8 cellular contexts compared by ENCODE assay signal in the genomic region with DNA sequence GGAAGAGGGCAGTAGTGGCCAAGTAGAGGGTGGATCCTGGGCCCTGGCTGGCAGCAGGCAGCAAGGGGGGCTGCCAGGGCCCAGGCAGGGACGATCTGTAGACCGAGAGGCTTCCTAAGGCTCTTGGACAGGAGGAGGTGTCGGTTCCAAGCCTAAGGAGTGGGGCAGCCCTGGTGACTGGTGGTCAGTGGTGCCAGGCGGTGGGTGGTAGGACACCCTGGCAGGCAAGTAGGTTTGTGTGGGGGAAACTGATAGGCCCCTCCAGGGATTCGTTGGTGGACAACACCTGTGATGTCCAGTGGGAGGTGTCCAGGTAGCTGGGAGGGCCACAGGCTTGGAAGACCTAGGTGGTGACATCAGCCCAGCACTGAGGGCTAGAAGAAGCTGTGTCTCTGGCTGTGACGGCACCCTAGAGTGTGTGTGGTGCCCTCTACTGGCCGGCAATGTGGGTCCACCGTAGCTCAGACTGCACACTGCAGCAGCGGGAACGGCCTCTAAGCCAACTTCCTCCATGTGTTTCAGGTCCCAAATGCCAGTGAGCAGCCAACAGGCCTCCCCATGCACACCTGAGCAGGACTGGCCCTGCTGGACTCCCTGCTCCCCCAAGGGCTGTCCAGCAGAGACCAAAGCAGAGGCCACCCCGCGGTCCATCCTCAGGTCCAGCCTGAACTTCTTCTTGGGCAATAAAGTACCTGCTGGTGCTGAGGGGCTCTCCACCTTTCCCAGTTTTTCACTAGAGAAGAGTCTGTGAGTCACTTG. TPM values are rescaled to one million over a fixed set of nuclear protein-coding genes. Genes with fewer than 3 reads are reported as not detected.
DNase-seq lines count a peak whose midpoint lies in the region; ATAC-seq and TF ChIP-seq lines count a peak whose summit lies in the region.

No MANE protein-coding gene starts in this region.

- H3K27me3 ChIP-seq in CD8-positive, alpha-beta T cell (ENCODE audit: insufficient read depth, low read length): no peaks in the 10 kb centered on the region
- no peaks in the 10 kb centered on the region for H3K27me3 ChIP-seq in SJSA1 (replicated peaks)

- POLR2A ChIA-PET in CD8-positive, alpha-beta T cell (lab: Charles Lee): no interaction called here

- no peak overlapping the region for H3K4me3 Mint-ChIP-seq in CD8-positive, alpha-beta T cell

- ATAC-seq in CD8-positive, alpha-beta T cell: peak; percentile 97
- ATAC-seq in HG03342 (IDR thresholded peaks at IDR 0.05; ENCODE audit: unreplicated experiment) (peak; percentile 44), HG02973 (IDR thresholded peaks at IDR 0.05; ENCODE audit: unreplicated experiment) (no peak)

- H3K4me1 ChIP-seq in CD8-positive, alpha-beta T cell (ENCODE audit: insufficient read depth, low read length): no peaks in the 10 kb centered on the region
- H3K4me1 ChIP-seq in SJSA1 (replicated peaks): no peaks in the 10 kb centered on the region

- CTCF ChIA-PET in CD8-positive, alpha-beta T cell (lab: Charles Lee): interaction anchor here (0.6 to 2.0 kb wide), 9 partner anchors 9 to 136 kb away, joined by 3 to 11 read pairs (median 3); a partner anchor contains a TSS

- H3K27me3 Mint-ChIP-seq in CD8-positive, alpha-beta T cell (ENCODE audit: low read depth): peaks cover 14% of the 10 kb centered on the region

- no peaks in the 10 kb centered on the region for H3K9me3 ChIP-seq in CD8-positive, alpha-beta T cell (ENCODE audit: low read length)
- H3K9me3 ChIP-seq in SJSA1 (replicated peaks): no peaks in the 10 kb centered on the region

- no peak overlapping the region for H3K27ac ChIP-seq in CD8-positive, alpha-beta T cell (ENCODE audit: low read depth, low read length)
- H3K27ac ChIP-seq in SJSA1: no peak overlapping the region

- no peaks in the 10 kb centered on the region for H3K36me3 ChIP-seq in CD8-positive, alpha-beta T cell (ENCODE audit: insufficient read depth, low read length)
- peaks cover 5% of the 10 kb centered on the region; the same call in 1 of the 2 replicates for H3K36me3 ChIP-seq in SJSA1

- peak; percentile 73 for TF ChIP-seq CTCF in CD8-positive, alpha-beta T cell (IDR thresholded peaks at IDR 0.05)

- H3K4me3 ChIP-seq in CD8-positive, alpha-beta T cell (ENCODE audit: low read depth, low read length): no peak overlapping the region
- H3K4me3 ChIP-seq in SJSA1: no peak overlapping the region

- no peak overlapping the region for H3K27ac Mint-ChIP-seq in CD8-positive, alpha-beta T cell

- no peaks in the 10 kb centered on the region for H3K36me3 Mint-ChIP-seq in CD8-positive, alpha-beta T cell

- H3K9me3 Mint-ChIP-seq in CD8-positive, alpha-beta T cell: peaks cover 4% of the 10 kb centered on the region

- no peaks in the 10 kb centered on the region for H3K4me1 Mint-ChIP-seq in CD8-positive, alpha-beta T cell (ENCODE audit: low read depth)

- intact Hi-C loops in CD8-positive, alpha-beta T cell (cut with DNase I, micrococcal nuclease): loop anchor here in 1 of 2 experiments (1.0 to 10.0 kb wide), 2 partner anchors 63 to 671 kb away; no protein-coding TSS in a partner anchor
- intact Hi-C loops in head of caudate nucleus (cut with DNase I): no loop called here

- DNase-seq in CD8-positive, alpha-beta T cell: peak; percentile 42 to 72 (median 62)
- DNase-seq in SJSA1 (ENCODE audit: low read depth in 1 of 2, low spot score in 2 of 2) (peak; percentile 38 to 75), head of caudate nucleus (peak; percentile 23 to 87 (median 69)), retina (peak; percentile 63), cerebellar nuclear complex (lab: John Stamatoyannopoulos, UW) (no peak)
- DNase-seq in activated naive CD4-positive, alpha-beta T cell treated with Interleukin-2 at 50 U/mL for 16 hours: peak; percentile 68

RNA-seq across cellular contexts. Expression of a gene that starts 9.4 kb away (rescaled TPM):
- total RNA-seq in CD8-positive, alpha-beta T cell: 10 to 100 TPM; 20.7 to 24.9 TPM
- total RNA-seq in SJSA1 (2014; rRNA removed; shearing (Covaris generic)): 39.8 and 46.3 TPM in 2 replicates

RNA-seq across cellular contexts. Expression of a gene that starts 22.2 kb away (rescaled TPM):
- not detected for total RNA-seq in CD8-positive, alpha-beta T cell
- total RNA-seq in SJSA1 (2014; rRNA removed; shearing (Covaris generic)): 2.9 and 14.1 TPM in 2 replicates

RNA-seq across cellular contexts. Expression of a gene that starts 54.0 kb away (rescaled TPM):
- not detected for total RNA-seq in CD8-positive, alpha-beta T cell
- not detected in 2 replicates for total RNA-seq in SJSA1 (2014; rRNA removed; shearing (Covaris generic))

Comparison
In these comparisons a context has a peak if more than half of its experiments do, and no peak if none do; other contexts are left out.
1. DNase-seq: peak in CD8-positive, alpha-beta T cell (7 of 7), SJSA1 (2 of 2), activated naive CD4-positive, alpha-beta T cell treated with Interleukin-2 at 50 U/mL for 16 hours (single experiment), head of caudate nucleus (42 of 42) and retina (single experiment); none in cerebellar nuclear complex (0 of 2).